ENCODE assay signal across 14 cellular contexts in the genomic region with DNA sequence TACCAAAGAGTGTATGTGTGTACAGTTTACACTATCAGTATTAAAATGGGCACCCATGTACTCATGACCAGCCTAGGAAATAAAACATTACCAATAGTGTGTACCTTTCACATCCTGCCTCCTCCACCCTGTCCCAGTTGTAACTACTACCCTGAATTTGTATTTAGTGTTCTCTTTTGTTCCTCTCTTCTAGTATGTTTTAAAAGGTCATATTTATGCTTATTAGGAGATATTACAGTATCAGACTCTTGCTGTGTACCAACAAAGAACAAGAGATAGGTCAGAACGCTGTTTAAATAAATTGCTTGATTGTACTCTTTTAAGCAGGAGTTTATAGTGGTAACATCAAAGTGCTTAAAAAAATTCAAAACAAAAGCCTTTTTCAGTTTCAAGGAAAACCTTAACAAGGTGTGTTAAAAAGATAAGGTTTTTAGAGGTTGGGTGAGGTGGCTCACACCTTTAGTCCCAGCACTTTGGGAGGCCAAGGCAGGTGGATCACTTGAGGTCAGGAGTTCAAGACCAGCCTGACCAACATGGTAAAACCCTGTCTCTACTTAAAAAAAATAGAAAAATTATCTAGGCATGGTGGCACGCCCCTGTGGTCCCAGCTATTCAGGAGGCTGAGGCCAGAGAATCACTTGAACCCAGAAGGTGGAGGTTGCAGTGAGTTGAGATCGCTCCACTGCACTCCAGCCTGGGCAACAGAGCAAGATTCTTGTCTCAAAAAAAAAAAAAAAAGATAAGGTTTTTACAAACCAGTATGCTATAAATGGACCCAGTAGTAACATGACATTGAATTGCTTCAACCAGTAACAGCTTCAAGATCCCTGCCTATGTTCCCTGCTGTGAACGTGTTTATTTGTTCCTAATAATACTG.
"Had no signal": no experiment of that assay in that cellular context is flagged by ENCODE, and none has a peak within 500 bp of the region (broad histone marks: within the 10 kb centered on the region; RNA-seq: fewer than 3 reads in every experiment).

No MANE protein-coding gene starts in this region.

- H3K27ac ChIP-seq: coronary artery, esophagus muscularis mucosa, upper lobe of left lung had no signal

- H3K27me3 ChIP-seq: esophagus muscularis mucosa, upper lobe of left lung had no signal

- ATAC-seq: activated CD8-positive, alpha-beta T cell treated with anti-CD3 and anti-CD28 coated beads for 36 hours; activated T-cell treated with anti-CD3 and anti-CD28 coated beads, Interleukin-2, amount 50 U/mL, for 4 hours; stimulated activated naive B cell treated with anti-CD40 and anti-IgM and Interleukin-4, amounts not matched to agents 10 μg/mL and 1 μg/mL and 100 μg/mL, for 72 hours had no signal

- H3K36me3 ChIP-seq: esophagus muscularis mucosa, upper lobe of left lung had no signal

- H3K4me3 ChIP-seq: coronary artery, esophagus muscularis mucosa, lung, upper lobe of left lung had no signal

- H3K9me3 ChIP-seq: esophagus muscularis mucosa, upper lobe of left lung had no signal

- DNase-seq: activated B cell treated with CpG ODN at 0.5 μM for 24 hours; activated CD4-positive, alpha-beta T cell treated with anti-CD3 and anti-CD28 coated beads for 48 hours; activated CD8-positive, alpha-beta T cell treated with anti-CD3 and anti-CD28 coated beads for 36 hours; activated effector memory CD4-positive, alpha-beta T cell treated with Interleukin-2 at 50 U/mL for 16 hours; activated naive CD4-positive, alpha-beta T cell treated with anti-CD3 and anti-CD28 coated beads, Interleukin-2, amount 50 U/mL, for 16 hours; activated T-cell treated with anti-CD3 and anti-CD28 coated beads, Interleukin-2, amount 50 U/mL, for 4 hours; kidney glomerular epithelial cell; midbrain; stimulated activated CD4-positive, alpha-beta T cell treated with anti-CD3 and anti-CD28 coated beads, Interleukin-2, amount 100 ng/mL, for 48 hours; stimulated activated naive B cell treated with anti-CD40 and anti-IgM and Interleukin-4, amounts not matched to agents 10 μg/mL and 1 μg/mL and 100 μg/mL, for 72 hours; upper lobe of left lung had no signal
